ENCODE assay signal across 1 cellular context in genomic region chr2:234669611-234670010, GRCh38.
TF ChIP-seq lines count a peak whose summit lies in the region.

No MANE protein-coding gene starts in this region.

TF ChIP-seq in IMR-90, 13 proteins besides CTCF, POLR2A, EP300 and RAD21:
- TF ChIP-seq CEBPB (IDR thresholded peaks at IDR 0.05; ENCODE audit: low read depth, low read length) = no peak
- TF ChIP-seq FOS (IDR thresholded peaks at IDR 0.05; ENCODE audit: low read depth, low read length) = no peak
- no peak for TF ChIP-seq BHLHE40 (IDR thresholded peaks at IDR 0.05; ENCODE audit: low read depth, low read length)
- no peak for TF ChIP-seq MAFK (IDR thresholded peaks at IDR 0.05; ENCODE audit: low read depth, low read length)
- TF ChIP-seq RFX5 (IDR thresholded peaks at IDR 0.05; ENCODE audit: low read depth, low read length) = no peak
- TF ChIP-seq MXI1 (IDR thresholded peaks at IDR 0.05; ENCODE audit: borderline replicate concordance, low read depth, low read length) = no peak
- TF ChIP-seq CHD1 (IDR thresholded peaks at IDR 0.05; ENCODE audit: low read depth, low read length) = no peak
- TF ChIP-seq USF2 (IDR thresholded peaks at IDR 0.05; ENCODE audit: low read depth, low read length) = no peak
